In the genomic region with DNA sequence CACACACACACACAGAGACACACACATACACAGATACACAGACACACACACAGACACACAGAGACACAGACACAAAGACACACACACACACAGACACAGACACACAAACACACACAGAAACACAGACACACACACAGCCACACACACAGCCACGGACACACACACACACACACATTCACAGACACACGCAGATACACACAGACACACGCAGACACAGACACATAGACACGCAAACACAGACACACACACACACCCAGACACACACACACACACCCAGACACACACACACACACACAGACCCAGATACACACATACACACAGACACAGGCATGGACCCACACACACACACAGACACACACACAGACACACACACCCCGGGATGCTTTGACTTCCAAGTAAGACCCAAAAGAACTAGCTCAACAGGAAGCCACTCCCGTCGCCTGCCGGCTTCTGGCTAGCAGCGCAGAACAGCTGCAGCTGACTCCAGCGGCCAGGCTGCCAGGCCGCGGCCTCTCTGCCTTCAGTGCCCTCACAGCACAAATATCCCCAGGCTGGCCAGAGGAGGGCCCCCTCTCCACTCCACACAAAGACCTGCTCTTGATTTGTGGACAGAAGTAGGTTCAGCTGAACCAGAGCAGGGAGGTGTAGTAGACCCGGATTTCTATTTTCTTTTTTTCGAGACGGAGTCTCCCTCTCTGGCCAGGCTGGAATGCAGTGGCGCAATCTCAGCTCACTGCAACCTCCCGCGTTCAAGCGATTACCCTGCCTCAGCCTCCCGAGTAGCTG, we compare ENCODE assay signal across 1 cellular context.
TF ChIP-seq lines count a peak whose summit lies in the region.

No MANE protein-coding gene starts in this region.

TF ChIP-seq in K562, 482 proteins besides CTCF, POLR2A, EP300 and RAD21 (continued from another document):
- TF ChIP-seq, protein P1, sequence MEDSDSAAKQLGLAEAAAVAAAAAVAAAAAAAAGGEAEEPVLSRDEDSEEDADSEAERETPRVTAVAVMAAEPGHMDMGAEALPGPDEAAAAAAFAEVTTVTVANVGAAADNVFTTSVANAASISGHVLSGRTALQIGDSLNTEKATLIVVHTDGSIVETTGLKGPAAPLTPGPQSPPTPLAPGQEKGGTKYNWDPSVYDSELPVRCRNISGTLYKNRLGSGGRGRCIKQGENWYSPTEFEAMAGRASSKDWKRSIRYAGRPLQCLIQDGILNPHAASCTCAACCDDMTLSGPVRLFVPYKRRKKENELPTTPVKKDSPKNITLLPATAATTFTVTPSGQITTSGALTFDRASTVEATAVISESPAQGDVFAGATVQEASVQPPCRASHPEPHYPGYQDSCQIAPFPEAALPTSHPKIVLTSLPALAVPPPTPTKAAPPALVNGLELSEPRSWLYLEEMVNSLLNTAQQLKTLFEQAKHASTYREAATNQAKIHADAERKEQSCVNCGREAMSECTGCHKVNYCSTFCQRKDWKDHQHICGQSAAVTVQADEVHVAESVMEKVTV (CRISPR knock-in tag; IDR thresholded peaks at IDR 0.05): peak; percentile 60; the same call in 1 of the 2 replicates
- TF ChIP-seq, protein P2, sequence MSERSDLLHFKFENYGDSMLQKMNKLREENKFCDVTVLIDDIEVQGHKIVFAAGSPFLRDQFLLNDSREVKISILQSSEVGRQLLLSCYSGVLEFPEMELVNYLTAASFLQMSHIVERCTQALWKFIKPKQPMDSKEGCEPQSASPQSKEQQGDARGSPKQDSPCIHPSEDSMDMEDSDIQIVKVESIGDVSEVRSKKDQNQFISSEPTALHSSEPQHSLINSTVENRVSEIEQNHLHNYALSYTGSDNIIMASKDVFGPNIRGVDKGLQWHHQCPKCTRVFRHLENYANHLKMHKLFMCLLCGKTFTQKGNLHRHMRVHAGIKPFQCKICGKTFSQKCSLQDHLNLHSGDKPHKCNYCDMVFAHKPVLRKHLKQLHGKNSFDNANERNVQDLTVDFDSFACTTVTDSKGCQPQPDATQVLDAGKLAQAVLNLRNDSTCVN (CRISPR knock-in tag; IDR thresholded peaks at IDR 0.05): peak; percentile 95
- TF ChIP-seq PHF20 (IDR thresholded peaks at IDR 0.05; ENCODE audit: partially characterized antibody): peak; percentile 40
- TF ChIP-seq, protein P3, sequence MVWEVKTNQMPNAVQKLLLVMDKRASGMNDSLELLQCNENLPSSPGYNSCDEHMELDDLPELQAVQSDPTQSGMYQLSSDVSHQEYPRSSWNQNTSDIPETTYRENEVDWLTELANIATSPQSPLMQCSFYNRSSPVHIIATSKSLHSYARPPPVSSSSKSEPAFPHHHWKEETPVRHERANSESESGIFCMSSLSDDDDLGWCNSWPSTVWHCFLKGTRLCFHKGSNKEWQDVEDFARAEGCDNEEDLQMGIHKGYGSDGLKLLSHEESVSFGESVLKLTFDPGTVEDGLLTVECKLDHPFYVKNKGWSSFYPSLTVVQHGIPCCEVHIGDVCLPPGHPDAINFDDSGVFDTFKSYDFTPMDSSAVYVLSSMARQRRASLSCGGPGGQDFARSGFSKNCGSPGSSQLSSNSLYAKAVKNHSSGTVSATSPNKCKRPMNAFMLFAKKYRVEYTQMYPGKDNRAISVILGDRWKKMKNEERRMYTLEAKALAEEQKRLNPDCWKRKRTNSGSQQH (CRISPR knock-in tag; IDR thresholded peaks at IDR 0.05): peak; percentile 92
- TF ChIP-seq, protein P4, sequence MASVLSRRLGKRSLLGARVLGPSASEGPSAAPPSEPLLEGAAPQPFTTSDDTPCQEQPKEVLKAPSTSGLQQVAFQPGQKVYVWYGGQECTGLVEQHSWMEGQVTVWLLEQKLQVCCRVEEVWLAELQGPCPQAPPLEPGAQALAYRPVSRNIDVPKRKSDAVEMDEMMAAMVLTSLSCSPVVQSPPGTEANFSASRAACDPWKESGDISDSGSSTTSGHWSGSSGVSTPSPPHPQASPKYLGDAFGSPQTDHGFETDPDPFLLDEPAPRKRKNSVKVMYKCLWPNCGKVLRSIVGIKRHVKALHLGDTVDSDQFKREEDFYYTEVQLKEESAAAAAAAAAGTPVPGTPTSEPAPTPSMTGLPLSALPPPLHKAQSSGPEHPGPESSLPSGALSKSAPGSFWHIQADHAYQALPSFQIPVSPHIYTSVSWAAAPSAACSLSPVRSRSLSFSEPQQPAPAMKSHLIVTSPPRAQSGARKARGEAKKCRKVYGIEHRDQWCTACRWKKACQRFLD (CRISPR knock-in tag; IDR thresholded peaks at IDR 0.05): no peak
- peak; percentile 21; the same call in 1 of the 2 replicates for TF ChIP-seq CXXC5 (CRISPR knock-in tag; IDR thresholded peaks at IDR 0.05)
- TF ChIP-seq ZNF239 (CRISPR knock-in tag; IDR thresholded peaks at IDR 0.05): no peak
- peak; percentile 44; the same call in 1 of the 2 replicates for TF ChIP-seq MCM3 (IDR thresholded peaks at IDR 0.05)
- TF ChIP-seq, protein P5, sequence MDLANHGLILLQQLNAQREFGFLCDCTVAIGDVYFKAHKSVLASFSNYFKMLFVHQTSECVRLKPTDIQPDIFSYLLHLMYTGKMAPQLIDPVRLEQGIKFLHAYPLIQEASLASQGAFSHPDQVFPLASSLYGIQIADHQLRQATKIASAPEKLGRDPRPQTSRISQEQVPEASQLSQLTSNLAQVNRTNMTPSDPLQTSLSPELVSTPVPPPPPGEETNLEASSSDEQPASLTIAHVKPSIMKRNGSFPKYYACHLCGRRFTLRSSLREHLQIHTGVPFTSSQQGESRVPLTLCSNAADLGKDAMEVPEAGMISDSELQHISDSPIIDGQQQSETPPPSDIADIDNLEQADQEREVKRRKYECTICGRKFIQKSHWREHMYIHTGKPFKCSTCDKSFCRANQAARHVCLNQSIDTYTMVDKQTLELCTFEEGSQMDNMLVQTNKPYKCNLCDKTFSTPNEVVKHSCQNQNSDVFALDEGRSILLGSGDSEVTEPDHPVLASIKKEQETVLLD (IDR thresholded peaks at IDR 0.05): no peak
- TF ChIP-seq, protein P6, sequence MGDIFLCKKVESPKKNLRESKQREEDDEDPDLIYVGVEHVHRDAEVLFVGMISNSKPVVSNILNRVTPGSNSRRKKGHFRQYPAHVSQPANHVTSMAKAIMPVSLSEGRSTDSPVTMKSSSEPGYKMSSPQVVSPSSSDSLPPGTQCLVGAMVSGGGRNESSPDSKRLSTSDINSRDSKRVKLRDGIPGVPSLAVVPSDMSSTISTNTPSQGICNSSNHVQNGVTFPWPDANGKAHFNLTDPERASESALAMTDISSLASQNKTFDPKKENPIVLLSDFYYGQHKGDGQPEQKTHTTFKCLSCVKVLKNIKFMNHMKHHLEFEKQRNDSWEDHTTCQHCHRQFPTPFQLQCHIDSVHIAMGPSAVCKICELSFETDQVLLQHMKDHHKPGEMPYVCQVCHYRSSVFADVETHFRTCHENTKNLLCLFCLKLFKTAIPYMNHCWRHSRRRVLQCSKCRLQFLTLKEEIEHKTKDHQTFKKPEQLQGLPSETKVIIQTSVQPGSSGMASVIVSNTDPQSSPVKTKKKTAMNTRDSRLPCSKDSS (IDR thresholded peaks at IDR 0.05; ENCODE audit: low read depth, partially characterized antibody): peak; percentile 53
- peak; percentile 62 for TF ChIP-seq ZFX (CRISPR knock-in tag; IDR thresholded peaks at IDR 0.05)
- peak; percentile 95 for TF ChIP-seq HDGF (IDR thresholded peaks at IDR 0.05)
